18 cellular contexts compared by ENCODE assay signal in genomic region chr12:120141336-120141735, GRCh38. TPM values are rescaled to one million over a fixed set of nuclear protein-coding genes. Genes with fewer than 3 reads are reported as not detected.
DNase-seq lines count a peak whose midpoint lies in the region; ATAC-seq, FAIRE-seq and TF ChIP-seq lines count a peak whose summit lies in the region.
"Had no signal": no experiment of that assay in that cellular context is flagged by ENCODE, and none has a peak within 500 bp of the region (broad histone marks: within the 10 kb centered on the region; RNA-seq: fewer than 3 reads in every experiment).

No MANE protein-coding gene starts in this region.

- peaks cover 36% of the 10 kb centered on the region for H3K36me3 Mint-ChIP-seq in CD4-positive, CD25-positive, alpha-beta regulatory T cell
- H3K36me3 Mint-ChIP-seq in central memory CD8-positive, alpha-beta T cell (ENCODE audit: insufficient read depth): peaks cover 53% of the 10 kb centered on the region

- no peaks in the 10 kb centered on the region for H3K9me3 ChIP-seq in CD4-positive, CD25-positive, alpha-beta regulatory T cell (ENCODE audit: control insufficient read depth in 2 of 2, low read length in 2 of 2)
- H3K9me3 ChIP-seq in IMR-90 (ENCODE audit: control insufficient read depth, insufficient read depth, low read length) (no peaks in the 10 kb centered on the region), HepG2 (ENCODE audit: low read length) (no peaks in the 10 kb centered on the region), mesenchymal stem cell (ENCODE audit: control insufficient read depth, low read length) (no peaks in the 10 kb centered on the region)
- H3K9me3 ChIP-seq: Peyer's patch, SJCRH30 had no signal

- no peaks in the 10 kb centered on the region for H3K9me3 Mint-ChIP-seq in CD4-positive, CD25-positive, alpha-beta regulatory T cell
- H3K9me3 Mint-ChIP-seq in central memory CD8-positive, alpha-beta T cell: no peaks in the 10 kb centered on the region

- H2AK5ac ChIP-seq in IMR-90 (ENCODE audit: low read depth, low read length) (no peak overlapping the region), mesenchymal stem cell (ENCODE audit: low read length, severe bottlenecking) (no peak overlapping the region)

- ATAC-seq in CD4-positive, CD25-positive, alpha-beta regulatory T cell (ENCODE audit: low read depth in 2 of 2): no peak
- ATAC-seq in IMR-90 (ENCODE audit: low read depth): no peak
- no peak for ATAC-seq in central memory CD8-positive, alpha-beta T cell (replicated peaks; ENCODE audit: extremely low read depth, poor library complexity, severe bottlenecking)
- no peak for ATAC-seq in HepG2
- no peak for ATAC-seq in GM18502 (IDR thresholded peaks at IDR 0.05; ENCODE audit: poor library complexity, unreplicated experiment)

- H4K91ac ChIP-seq in IMR-90 (ENCODE audit: insufficient read depth, low read depth, low read length) (no peak overlapping the region), mesenchymal stem cell (ENCODE audit: low read length) (no peak overlapping the region)

- in situ Hi-C loops in IMR-90 (cut with MboI; ENCODE audit: low sequenced_read_pairs): loop anchor here (5.0 kb wide), 1 partner anchor 41 kb away; no protein-coding TSS in a partner anchor
- in situ Hi-C loops in HepG2 (cut with HindIII; ENCODE audit: extremely low pct_ligation_motif_present, low pct_unique_long_range_greater_than_20kb): no loop called here

- no peak for TF ChIP-seq RAD21 in IMR-90 (IDR thresholded peaks at IDR 0.05; ENCODE audit: low read length)
- no peak for TF ChIP-seq RAD21 in HepG2 (CRISPR knock-in tag; IDR thresholded peaks at IDR 0.05)

- H2BK5ac ChIP-seq in IMR-90 (ENCODE audit: low read depth, low read length, poor library complexity, severe bottlenecking) (no peak overlapping the region), mesenchymal stem cell (ENCODE audit: low read depth, low read length, poor library complexity, severe bottlenecking) (no peak overlapping the region)

- BruUV-seq in IMR-90 (replicated peaks; lab: Mats Ljungman, UMichigan): no TSS peak
- TSS peak; percentile 36 for BruUV-seq in HepG2 (replicated peaks; lab: Mats Ljungman, UMichigan)

- FAIRE-seq in HepG2 (lab: Jason Lieb, UNC): no peak
- FAIRE-seq in RCC 7860 (lab: Jason Lieb, UNC): no peak
- FAIRE-seq: A204.1, G401.6 had no signal

- no peak overlapping the region for H2BK15ac ChIP-seq in IMR-90 (ENCODE audit: low read depth, low read length)
- no peak overlapping the region for H2BK15ac ChIP-seq in mesenchymal stem cell (ENCODE audit: low read depth, poor library complexity, severe bottlenecking)

- H3K9ac ChIP-seq in IMR-90 (ENCODE audit: low read depth, low read length): no peak overlapping the region
- H3K9ac ChIP-seq in HepG2 (ENCODE audit: insufficient read depth, low read depth, low read length): no peak overlapping the region
- H3K9ac ChIP-seq in mesenchymal stem cell (ENCODE audit: low read length): no peak overlapping the region

- H3K23ac ChIP-seq in IMR-90 (ENCODE audit: low read depth, low read length) (no peak overlapping the region; the same call in 1 of the 2 replicates), mesenchymal stem cell (ENCODE audit: low read length in 2 of 2) (no peak overlapping the region)

- H3K4me1 ChIP-seq in CD4-positive, CD25-positive, alpha-beta regulatory T cell (ENCODE audit: control insufficient read depth, insufficient read depth, low read length, poor library complexity, severe bottlenecking): no peaks in the 10 kb centered on the region
- H3K4me1 ChIP-seq in IMR-90 (ENCODE audit: control insufficient read depth, insufficient read depth, low read length) (peaks cover 11% of the 10 kb centered on the region), HepG2 (ENCODE audit: insufficient read depth, low read length) (0 out of 2 replicates have a peak, but pooled peaks cover 5% of the 10 kb centered on the region), mesenchymal stem cell (ENCODE audit: control insufficient read depth, insufficient read depth, low read depth, low read length) (peaks cover 8% of the 10 kb centered on the region)
- H3K4me1 ChIP-seq: Peyer's patch, SJCRH30 had no signal

- peaks cover 19% of the 10 kb centered on the region for H4K20me1 ChIP-seq in IMR-90 (ENCODE audit: insufficient read depth, low read length)
- H4K20me1 ChIP-seq in HepG2 (ENCODE audit: insufficient read depth, low read length): no peaks in the 10 kb centered on the region; the same call in 1 of the 2 replicates

- TF ChIP-seq CTCF in IMR-90 (conservative IDR thresholded peaks at IDR 0.05; ENCODE audit: low read depth, low read length) (no peak), HepG2 (CRISPR knock-in tag; IDR thresholded peaks at IDR 0.05) (no peak)

- H3K4ac ChIP-seq in IMR-90 (ENCODE audit: low read depth, low read length): peak overlapping the region; percentile 13; the same call in 1 of the 2 replicates
- no peak overlapping the region for H3K4ac ChIP-seq in mesenchymal stem cell (ENCODE audit: low read depth in 1 of 2, low read length in 2 of 2)

- no peak overlapping the region for H3K4me2 ChIP-seq in IMR-90 (ENCODE audit: low read depth, low read length)
- no peak overlapping the region for H3K4me2 ChIP-seq in HepG2 (ENCODE audit: low read depth, low read length)
- H3K4me2 ChIP-seq in mesenchymal stem cell (ENCODE audit: low read length, poor library complexity, severe bottlenecking): no peak overlapping the region

- no peak overlapping the region for H2BK20ac ChIP-seq in IMR-90 (ENCODE audit: low read depth, low read length)

- H3K36me3 ChIP-seq in CD4-positive, CD25-positive, alpha-beta regulatory T cell (ENCODE audit: control insufficient read depth, insufficient read depth, low read length): peaks cover 93% of the 10 kb centered on the region
- H3K36me3 ChIP-seq in IMR-90 (ENCODE audit: control insufficient read depth, insufficient read depth, low read length) (peaks cover 82% of the 10 kb centered on the region), HepG2 (replicated peaks in 1 of 2; ENCODE audit: control insufficient read depth in 1 of 2, insufficient read depth in 2 of 2, low read length in 2 of 2) (peaks cover 68 to 85% of the 10 kb centered on the region in 2 experiments), mesenchymal stem cell (ENCODE audit: control insufficient read depth in 1 of 2, insufficient read depth in 2 of 2, low read depth in 1 of 2, low read length in 2 of 2) (peaks cover 87 to 95% of the 10 kb centered on the region in 2 experiments)

- no peak for TF ChIP-seq POLR2A in IMR-90 (IDR thresholded peaks at IDR 0.05; ENCODE audit: low read depth, low read length)
- TF ChIP-seq POLR2A in HepG2 (IDR thresholded peaks at IDR 0.05; ENCODE audit: insufficient read depth in 1 of 2, low read depth in 2 of 2, low read length in 2 of 2): no peak

- H3K27ac ChIP-seq in CD4-positive, CD25-positive, alpha-beta regulatory T cell (ENCODE audit: insufficient read depth, low read length, poor library complexity, severe bottlenecking): peak overlapping the region; percentile 14
- no peak overlapping the region for H3K27ac ChIP-seq in IMR-90 (ENCODE audit: insufficient read depth, low read length)
- H3K27ac ChIP-seq in HepG2 (ENCODE audit: extremely low read length, insufficient read depth, low read length): no peak overlapping the region
- H3K27ac ChIP-seq in mesenchymal stem cell (ENCODE audit: low read length, poor library complexity, severe bottlenecking): no peak overlapping the region
- H3K27ac ChIP-seq: Peyer's patch, SJCRH30 had no signal

- no peak overlapping the region for H2BK12ac ChIP-seq in mesenchymal stem cell (ENCODE audit: low read length in 2 of 2)

- CTCF ChIA-PET in IMR-90 (lab: Yijun Ruan, JAX) (no interaction called here), HepG2 (lab: Yijun Ruan, JAX; ENCODE audit: low intra/inter-chr PET ratio, low total read pairs) (no interaction called here)

- H2AK9ac ChIP-seq in IMR-90 (replicated peaks; ENCODE audit: low read depth, low read length, poor library complexity): no peak overlapping the region

- H2BK120ac ChIP-seq in IMR-90 (ENCODE audit: low read depth, low read length) (no peak overlapping the region), mesenchymal stem cell (ENCODE audit: low read depth, low read length) (no peak overlapping the region)

- dilution Hi-C loops in IMR-90 (cut with HindIII; ENCODE audit: low sequenced_read_pairs, unreplicated experiment): no loop called here

- POLR2A ChIA-PET in IMR-90 (lab: Charles Lee; ENCODE audit: unreplicated experiment) (no interaction called here), HepG2 (lab: Yijun Ruan, JAX) (no interaction called here)

- H4K8ac ChIP-seq in IMR-90 (ENCODE audit: low read depth in 2 of 2, low read length in 2 of 2) (no peak overlapping the region), mesenchymal stem cell (ENCODE audit: low read length) (no peak overlapping the region)

- no peak overlapping the region for H3K4me3 ChIP-seq in CD4-positive, CD25-positive, alpha-beta regulatory T cell (ENCODE audit: low read depth, low read length)
- H3K4me3 ChIP-seq in IMR-90 (ENCODE audit: insufficient read depth, low read depth, low read length): no peak overlapping the region
- H3K4me3 ChIP-seq in HepG2 (replicated peaks in 1 of 3; ENCODE audit: insufficient read depth in 1 of 3, low read depth in 2 of 3, low read length in 3 of 3): no peak overlapping the region
- H3K4me3 ChIP-seq in mesenchymal stem cell (ENCODE audit: insufficient read depth in 1 of 2, low read depth in 1 of 2, low read length in 2 of 2): no peak overlapping the region
- H3K4me3 ChIP-seq: Peyer's patch, SJCRH30 had no signal

- peaks cover 28% of the 10 kb centered on the region for H3K9me1 ChIP-seq in IMR-90 (ENCODE audit: insufficient read depth, low read length)

- H3K18ac ChIP-seq in IMR-90 (ENCODE audit: low read depth, low read length) (no peak overlapping the region), mesenchymal stem cell (ENCODE audit: low read depth in 1 of 2, low read length in 2 of 2) (no peak overlapping the region)

- no peaks in the 10 kb centered on the region for H3K79me2 ChIP-seq in HepG2 (ENCODE audit: insufficient read depth, low read length)

- H3K27me3 ChIP-seq in CD4-positive, CD25-positive, alpha-beta regulatory T cell (ENCODE audit: control insufficient read depth, insufficient read depth, low read length): no peaks in the 10 kb centered on the region
- H3K27me3 ChIP-seq in IMR-90 (ENCODE audit: control insufficient read depth, insufficient read depth, low read length) (no peaks in the 10 kb centered on the region), HepG2 (ENCODE audit: control insufficient read depth in 1 of 2, insufficient read depth in 2 of 2, low read length in 2 of 2) (no peaks in the 10 kb centered on the region), mesenchymal stem cell (ENCODE audit: control insufficient read depth in 1 of 2, insufficient read depth in 1 of 2, low read length in 2 of 2) (no peaks in the 10 kb centered on the region)
- H3K27me3 ChIP-seq: Peyer's patch, SJCRH30 had no signal

- no peak overlapping the region for H4K5ac ChIP-seq in IMR-90 (ENCODE audit: low read depth, low read length)

- no peak overlapping the region for H3K4me3 Mint-ChIP-seq in CD4-positive, CD25-positive, alpha-beta regulatory T cell
- H3K4me3 Mint-ChIP-seq in central memory CD8-positive, alpha-beta T cell: no peak overlapping the region
- H3K4me3 Mint-ChIP-seq: CD14-positive monocyte had no signal

- no peak overlapping the region for H3K56ac ChIP-seq in IMR-90 (ENCODE audit: extremely low read depth, insufficient read depth, low read length)

- no peak overlapping the region for H2AFZ ChIP-seq in IMR-90 (replicated peaks; ENCODE audit: low read length, poor library complexity)
- H2AFZ ChIP-seq in HepG2 (ENCODE audit: low read length): no peak overlapping the region
- H2AFZ ChIP-seq in mesenchymal stem cell (ENCODE audit: low read depth, low read length): no peak overlapping the region

- intact Hi-C loops in IMR-90 (cut with micrococcal nuclease) (loop anchor here (5.0 kb wide), 1 partner anchor 36 kb away; no protein-coding TSS in a partner anchor), HepG2 (cut with micrococcal nuclease; ENCODE audit: unreplicated experiment) (no loop called here)

- no peaks in the 10 kb centered on the region for H3K27me3 Mint-ChIP-seq in CD4-positive, CD25-positive, alpha-beta regulatory T cell
- no peaks in the 10 kb centered on the region for H3K27me3 Mint-ChIP-seq in central memory CD8-positive, alpha-beta T cell

- no peaks in the 10 kb centered on the region for H3K4me1 Mint-ChIP-seq in CD4-positive, CD25-positive, alpha-beta regulatory T cell
- H3K4me1 Mint-ChIP-seq in central memory CD8-positive, alpha-beta T cell: no peaks in the 10 kb centered on the region
- H3K4me1 Mint-ChIP-seq: CD14-positive monocyte had no signal

- no peak for DNase-seq in CD4-positive, CD25-positive, alpha-beta regulatory T cell
- DNase-seq in IMR-90 (no peak), HepG2 (ENCODE audit: low spot score) (no peak), mesenchymal stem cell (no peak), RCC 7860 (ENCODE audit: low spot score) (no peak)
- no peak for DNase-seq in central memory CD8-positive, alpha-beta T cell (ENCODE audit: low spot score in 2 of 2)
- no peak for DNase-seq in stimulated activated CD4-positive, alpha-beta T cell treated with anti-CD3 and anti-CD28 coated beads, Interleukin-2, amount 100 ng/mL, for 24 hours
- DNase-seq: COR-L47, Kasumi-1, NCI-H1417 treated with DMSO at 0.1 percent for 48 hours, NCI-H187, NCI-H510A, SJCRH30 had no signal

- H3K79me1 ChIP-seq in IMR-90 (ENCODE audit: low read depth in 1 of 2, low read length in 2 of 2) (peaks cover 20 to 49% of the 10 kb centered on the region in 2 experiments), mesenchymal stem cell (replicated peaks; ENCODE audit: low read length, poor library complexity, severe bottlenecking) (peaks cover 47% of the 10 kb centered on the region)

- peak overlapping the region in 1 of 3 donors; percentile 2 for H3K27ac Mint-ChIP-seq in CD4-positive, CD25-positive, alpha-beta regulatory T cell
- H3K27ac Mint-ChIP-seq in central memory CD8-positive, alpha-beta T cell (ENCODE audit: low read depth): peak overlapping the region; percentile 41

- no peak for TF ChIP-seq EP300 in HepG2 (IDR thresholded peaks at IDR 0.05; ENCODE audit: low read depth in 2 of 2, low read length in 2 of 2)
- TF ChIP-seq EP300 in HepG2 (CRISPR knock-in tag; IDR thresholded peaks at IDR 0.05; ENCODE audit: borderline replicate concordance): no peak

- H3K14ac ChIP-seq in IMR-90 (replicated peaks; ENCODE audit: low read depth, low read length): no peak overlapping the region
- no peak overlapping the region for H3K14ac ChIP-seq in mesenchymal stem cell (ENCODE audit: low read length in 2 of 2)

- WGBS in IMR-90 (ENCODE audit: extremely low coverage in 2 of 2, insufficient read length in 1 of 2), 2 experiments: 100% methylated on average over 1 of the region's 6 CpGs; no CpG with 5 or more reads in 1 of the 2 experiments
- WGBS in HepG2 (ENCODE audit: low lambda C conversion rate): 97% methylated on average over 6 of the region's 6 CpGs
- WGBS in mesenchymal stem cell: 98% methylated on average over 6 of the region's 6 CpGs

RNA-seq across cellular contexts. Expression of gene RAB35, which starts 24.8 kb away (rescaled TPM):
- 85.5 TPM for total RNA-seq in CD4-positive, CD25-positive, alpha-beta regulatory T cell
- 10 to 100 TPM; 25.2 to 37.0 (median 27.1) TPM for polyA plus RNA-seq in CD4-positive, CD25-positive, alpha-beta regulatory T cell
- 32.6 and 35.0 TPM in 2 replicates for total RNA-seq in IMR-90 (2012; rRNA removed)
- 47.6 and 49.6 TPM in 2 replicates for polyA plus RNA-seq in IMR-90 (2012; rRNA removed)
- 31.2 and 45.6 TPM in 2 replicates for polyA plus RNA-seq in IMR-90 (2012; cell fraction: cytosol; rRNA removed)
- polyA plus RNA-seq in IMR-90 (2012; cell fraction: nucleus; rRNA removed; ENCODE audit: low replicate concordance): 64.2 and 73.1 TPM in 2 replicates
- 25.9 and 29.1 TPM in 2 replicates for total RNA-seq in HepG2 (2016; rRNA removed; fragmentation: Illumina TruSeq; extraction: Trizol)
- 3.9 and 4.0 TPM in 2 replicates for total RNA-seq in HepG2 (2016; cell fraction: cytosol; rRNA removed; fragmentation: Illumina TruSeq; extraction: Trizol; ENCODE audit: low read depth)
- total RNA-seq in HepG2 (2016; cell fraction: insoluble cytoplasmic fraction; rRNA removed; fragmentation: Illumina TruSeq; extraction: Trizol): 24.8 and 29.3 TPM in 2 replicates
- total RNA-seq in HepG2 (2016; cell fraction: membrane; rRNA removed; fragmentation: Illumina TruSeq; extraction: Trizol): 13.9 and 14.1 TPM in 2 replicates
- total RNA-seq in HepG2 (2016; cell fraction: nucleus; rRNA removed; fragmentation: Illumina TruSeq; extraction: Trizol): 11.8 and 14.0 TPM in 2 replicates
- polyA plus RNA-seq in HepG2 (2011; rRNA removed): 25.2 and 32.2 TPM in 2 replicates
- polyA plus RNA-seq in HepG2 (2011; cell fraction: cytosol; rRNA removed): 23.4 and 25.8 TPM in 2 replicates
- 23.2 and 27.6 TPM in 2 replicates for polyA plus RNA-seq in HepG2 (2011; cell fraction: nucleus; rRNA removed)
- polyA plus RNA-seq in HepG2 (2012): 24.8 and 25.8 TPM in 2 replicates
- 4.8 and 4.9 TPM in 2 replicates for polyA plus RNA-seq in HepG2 (2016; cell fraction: cytosol; fragmentation: Illumina TruSeq; extraction: Trizol; ENCODE audit: low read depth)
- polyA plus RNA-seq in HepG2 (2016; cell fraction: insoluble cytoplasmic fraction; fragmentation: Illumina TruSeq; extraction: Trizol; ENCODE audit: low read depth): 33.1 and 35.6 TPM in 2 replicates
- polyA plus RNA-seq in HepG2 (2016; cell fraction: membrane; fragmentation: Illumina TruSeq; extraction: Trizol; ENCODE audit: low read depth): 10.1 and 11.5 TPM in 2 replicates
- 32.5 and 34.1 TPM in 2 replicates for polyA plus RNA-seq in HepG2 (2016; cell fraction: nucleus; fragmentation: Illumina TruSeq; extraction: Trizol; ENCODE audit: insufficient read depth, low read depth)
- polyA minus RNA-seq in HepG2 (2011; rRNA and poly(A)+ RNA removed; ENCODE audit: low replicate concordance): 49.8 and 64.9 TPM in 2 replicates
- 17.8 and 21.5 TPM in 2 replicates for polyA minus RNA-seq in HepG2 (2011; cell fraction: cytosol; rRNA and poly(A)+ RNA removed)
- polyA minus RNA-seq in HepG2 (2011; cell fraction: nucleus; rRNA and poly(A)+ RNA removed): 8.6 and 10.9 TPM in 2 replicates
- 43.5 TPM for polyA plus RNA-seq in mesenchymal stem cell (2013, experiment 1 of 2)
- 42.8 TPM for polyA plus RNA-seq in mesenchymal stem cell (2013, experiment 2 of 2)

RNA-seq across cellular contexts. Expression of gene GCN1, which starts 53.2 kb away (rescaled TPM):
- total RNA-seq in CD4-positive, CD25-positive, alpha-beta regulatory T cell: 115 TPM
- 10 to 100 TPM; 17.0 to 27.5 (median 20.9) TPM for polyA plus RNA-seq in CD4-positive, CD25-positive, alpha-beta regulatory T cell
- total RNA-seq in IMR-90 (2012; rRNA removed): 65.8 and 77.6 TPM in 2 replicates
- 57.8 and 76.1 TPM in 2 replicates for polyA plus RNA-seq in IMR-90 (2012; rRNA removed)
- polyA plus RNA-seq in IMR-90 (2012; cell fraction: cytosol; rRNA removed): 28.3 and 50.4 TPM in 2 replicates
- polyA plus RNA-seq in IMR-90 (2012; cell fraction: nucleus; rRNA removed; ENCODE audit: low replicate concordance): 74.2 and 147 TPM in 2 replicates
- 66.7 and 83.0 TPM in 2 replicates for total RNA-seq in HepG2 (2016; rRNA removed; fragmentation: Illumina TruSeq; extraction: Trizol)
- total RNA-seq in HepG2 (2016; cell fraction: cytosol; rRNA removed; fragmentation: Illumina TruSeq; extraction: Trizol; ENCODE audit: low read depth): 59.7 and 67.2 TPM in 2 replicates
- total RNA-seq in HepG2 (2016; cell fraction: insoluble cytoplasmic fraction; rRNA removed; fragmentation: Illumina TruSeq; extraction: Trizol): 56.9 and 87.0 TPM in 2 replicates
- 19.6 and 22.1 TPM in 2 replicates for total RNA-seq in HepG2 (2016; cell fraction: membrane; rRNA removed; fragmentation: Illumina TruSeq; extraction: Trizol)
- 125 and 128 TPM in 2 replicates for total RNA-seq in HepG2 (2016; cell fraction: nucleus; rRNA removed; fragmentation: Illumina TruSeq; extraction: Trizol)
- 55.3 and 58.2 TPM in 2 replicates for polyA plus RNA-seq in HepG2 (2011; rRNA removed)
- polyA plus RNA-seq in HepG2 (2011; cell fraction: cytosol; rRNA removed): 20.5 and 25.6 TPM in 2 replicates
- polyA plus RNA-seq in HepG2 (2011; cell fraction: nucleus; rRNA removed): 394 and 725 TPM in 2 replicates
- 47.0 and 60.6 TPM in 2 replicates for polyA plus RNA-seq in HepG2 (2012)
- polyA plus RNA-seq in HepG2 (2016; cell fraction: cytosol; fragmentation: Illumina TruSeq; extraction: Trizol; ENCODE audit: low read depth): 1.8 and 2.1 TPM in 2 replicates
- polyA plus RNA-seq in HepG2 (2016; cell fraction: insoluble cytoplasmic fraction; fragmentation: Illumina TruSeq; extraction: Trizol; ENCODE audit: low read depth): 33.5 and 45.5 TPM in 2 replicates
- 4.1 and 5.4 TPM in 2 replicates for polyA plus RNA-seq in HepG2 (2016; cell fraction: membrane; fragmentation: Illumina TruSeq; extraction: Trizol; ENCODE audit: low read depth)
- 177 and 198 TPM in 2 replicates for polyA plus RNA-seq in HepG2 (2016; cell fraction: nucleus; fragmentation: Illumina TruSeq; extraction: Trizol; ENCODE audit: insufficient read depth, low read depth)
- 204 and 255 TPM in 2 replicates for polyA minus RNA-seq in HepG2 (2011; rRNA and poly(A)+ RNA removed; ENCODE audit: low replicate concordance)
- polyA minus RNA-seq in HepG2 (2011; cell fraction: cytosol; rRNA and poly(A)+ RNA removed): 59.8 and 61.6 TPM in 2 replicates
- polyA minus RNA-seq in HepG2 (2011; cell fraction: nucleus; rRNA and poly(A)+ RNA removed): 229 and 237 TPM in 2 replicates
- 19.7 TPM for polyA plus RNA-seq in mesenchymal stem cell (2013, experiment 1 of 2)
- polyA plus RNA-seq in mesenchymal stem cell (2013, experiment 2 of 2): 17.3 TPM

RNA-seq across cellular contexts. Expression of gene RPLP0, which starts 59.6 kb away (rescaled TPM):
- total RNA-seq in CD4-positive, CD25-positive, alpha-beta regulatory T cell: 1,127 TPM
- polyA plus RNA-seq in CD4-positive, CD25-positive, alpha-beta regulatory T cell: 1,000 to 10,000 TPM in 3 of 4 donors, 100 to 1,000 TPM in 1; 998 to 1,871 (median 1,438) TPM
- total RNA-seq in IMR-90 (2012; rRNA removed): 4,496 and 5,401 TPM in 2 replicates
- 5,590 and 6,356 TPM in 2 replicates for polyA plus RNA-seq in IMR-90 (2012; rRNA removed)
- 2,244 and 4,987 TPM in 2 replicates for polyA plus RNA-seq in IMR-90 (2012; cell fraction: cytosol; rRNA removed)
- polyA plus RNA-seq in IMR-90 (2012; cell fraction: nucleus; rRNA removed; ENCODE audit: low replicate concordance): 1,556 and 2,037 TPM in 2 replicates
- 2,915 and 3,025 TPM in 2 replicates for total RNA-seq in HepG2 (2016; rRNA removed; fragmentation: Illumina TruSeq; extraction: Trizol)
- total RNA-seq in HepG2 (2016; cell fraction: cytosol; rRNA removed; fragmentation: Illumina TruSeq; extraction: Trizol; ENCODE audit: low read depth): 12,942 and 14,844 TPM in 2 replicates
- total RNA-seq in HepG2 (2016; cell fraction: insoluble cytoplasmic fraction; rRNA removed; fragmentation: Illumina TruSeq; extraction: Trizol): 2,993 and 3,024 TPM in 2 replicates
- total RNA-seq in HepG2 (2016; cell fraction: membrane; rRNA removed; fragmentation: Illumina TruSeq; extraction: Trizol): 11,359 and 11,757 TPM in 2 replicates
- total RNA-seq in HepG2 (2016; cell fraction: nucleus; rRNA removed; fragmentation: Illumina TruSeq; extraction: Trizol): 1,126 and 1,259 TPM in 2 replicates
- polyA plus RNA-seq in HepG2 (2011; rRNA removed): 5,570 and 6,229 TPM in 2 replicates
- 8,040 and 9,457 TPM in 2 replicates for polyA plus RNA-seq in HepG2 (2011; cell fraction: cytosol; rRNA removed)
- 2,511 and 2,559 TPM in 2 replicates for polyA plus RNA-seq in HepG2 (2011; cell fraction: nucleus; rRNA removed)
- polyA plus RNA-seq in HepG2 (2012): 2,582 and 3,579 TPM in 2 replicates
- 15,203 and 16,637 TPM in 2 replicates for polyA plus RNA-seq in HepG2 (2016; cell fraction: cytosol; fragmentation: Illumina TruSeq; extraction: Trizol; ENCODE audit: low read depth)
- 2,845 and 2,926 TPM in 2 replicates for polyA plus RNA-seq in HepG2 (2016; cell fraction: insoluble cytoplasmic fraction; fragmentation: Illumina TruSeq; extraction: Trizol; ENCODE audit: low read depth)
- polyA plus RNA-seq in HepG2 (2016; cell fraction: membrane; fragmentation: Illumina TruSeq; extraction: Trizol; ENCODE audit: low read depth): 10,153 and 10,714 TPM in 2 replicates
- 1,939 and 1,982 TPM in 2 replicates for polyA plus RNA-seq in HepG2 (2016; cell fraction: nucleus; fragmentation: Illumina TruSeq; extraction: Trizol; ENCODE audit: insufficient read depth, low read depth)
- polyA minus RNA-seq in HepG2 (2011; rRNA and poly(A)+ RNA removed; ENCODE audit: low replicate concordance): 4,147 and 6,586 TPM in 2 replicates
- polyA minus RNA-seq in HepG2 (2011; cell fraction: cytosol; rRNA and poly(A)+ RNA removed): 1,238 and 1,297 TPM in 2 replicates
- polyA minus RNA-seq in HepG2 (2011; cell fraction: nucleus; rRNA and poly(A)+ RNA removed): 657 and 805 TPM in 2 replicates
- polyA plus RNA-seq in mesenchymal stem cell (2013, experiment 1 of 2): 3,349 TPM
- polyA plus RNA-seq in mesenchymal stem cell (2013, experiment 2 of 2): 3,313 TPM
